2 cellular contexts compared by ENCODE assay signal in genomic region chr6:107803089-107803488, GRCh38. TPM values are rescaled to one million over a fixed set of nuclear protein-coding genes. Genes with fewer than 3 reads are reported as not detected.
"Had no signal": no experiment of that assay in that cellular context is flagged by ENCODE, and none has a peak within 500 bp of the region (broad histone marks: within the 10 kb centered on the region; RNA-seq: fewer than 3 reads in every experiment).

No MANE protein-coding gene starts in this region.

RNA-seq across cellular contexts. Expression of gene SCML4, which starts 21.0 kb away (rescaled TPM):
- total RNA-seq: astrocyte, cardiac septum had no signal
